Comparison of ENCODE assay signal across 31 cellular contexts in genomic region chr4:152659806-152660205, GRCh38. TPM values are rescaled to one million over a fixed set of nuclear protein-coding genes. Genes with fewer than 3 reads are reported as not detected.
A peak's percentile ranks its signal among the peaks of the same experiment; 100 is the strongest.
DNase-seq lines count a peak whose midpoint lies in the region; ATAC-seq and TF ChIP-seq lines count a peak whose summit lies in the region.
"Had no signal": no experiment of that assay in that cellular context is flagged by ENCODE, and none has a peak within 500 bp of the region (broad histone marks: within the 10 kb centered on the region; RNA-seq: fewer than 3 reads in every experiment).

No MANE protein-coding gene starts in this region.

- intact Hi-C loops in activated B cell treated with CpG ODN at 0.5 μM for 24 hours (cut with micrococcal nuclease) = no loop called here
- intact Hi-C loops in activated naive CD4-positive, alpha-beta T cell treated with anti-CD3 and anti-CD28 coated beads for 36 hours (cut with micrococcal nuclease) = no loop called here

- POLR2A ChIA-PET in activated B cell treated with CpG ODN at 0.5 μM for 24 hours (lab: Charles Lee) = interaction anchor here (1.2 to 6.7 kb wide), 4 partner anchors 16 to 25 kb away, joined by 6 to 152 read pairs (median 44); partner anchors contain the start of gene TMEM154

- H3K27ac Mint-ChIP-seq in IgD-negative memory B cell (peak overlapping the region; percentile 93 to 100 (median 96)), activated B cell treated with CpG ODN at 0.5 μM for 24 hours (peak overlapping the region; percentile 93)
- H3K27ac Mint-ChIP-seq in activated naive CD4-positive, alpha-beta T cell treated with anti-CD3 and anti-CD28 coated beads for 36 hours = no peak overlapping the region
- H3K27ac Mint-ChIP-seq: endodermal cell, nephron progenitor cell, T-helper 17 cell had no signal

- no peaks in the 10 kb centered on the region for H3K9me2 ChIP-seq in Karpas-422 (replicated peaks; ENCODE audit: insufficient read depth, low read length)
- H3K9me2 ChIP-seq: SK-N-SH had no signal

- H4K20me1 ChIP-seq in Karpas-422 (ENCODE audit: insufficient read depth, low read depth, low read length) = no peaks in the 10 kb centered on the region

- H3K27me3 ChIP-seq in Karpas-422 (ENCODE audit: low read length) = no peaks in the 10 kb centered on the region
- H3K27me3 ChIP-seq: heart right ventricle, pancreas, upper lobe of left lung had no signal

- H3K79me2 ChIP-seq in Karpas-422 (ENCODE audit: low read length) = no peaks in the 10 kb centered on the region

- no peaks in the 10 kb centered on the region for H3K27me3 Mint-ChIP-seq in IgD-negative memory B cell
- no peaks in the 10 kb centered on the region for H3K27me3 Mint-ChIP-seq in activated B cell treated with CpG ODN at 0.5 μM for 24 hours
- no peaks in the 10 kb centered on the region for H3K27me3 Mint-ChIP-seq in activated naive CD4-positive, alpha-beta T cell treated with anti-CD3 and anti-CD28 coated beads for 36 hours (ENCODE audit: low read depth)
- H3K27me3 Mint-ChIP-seq: T-helper 17 cell had no signal

- H3K9me3 ChIP-seq in Karpas-422 (ENCODE audit: low read length) = peaks cover 19% of the 10 kb centered on the region
- H3K9me3 ChIP-seq: pancreas, SK-N-SH had no signal

- H2AFZ ChIP-seq in Karpas-422 (ENCODE audit: low read length) = no peak overlapping the region

- H3K4me3 Mint-ChIP-seq in IgD-negative memory B cell (peak overlapping the region; percentile 44 to 81 (median 75)), activated B cell treated with CpG ODN at 0.5 μM for 24 hours (peak overlapping the region; percentile 77)
- H3K4me3 Mint-ChIP-seq in activated naive CD4-positive, alpha-beta T cell treated with anti-CD3 and anti-CD28 coated beads for 36 hours = no peak overlapping the region
- H3K4me3 Mint-ChIP-seq: CD14-positive monocyte, endodermal cell, nephron progenitor cell, T-helper 17 cell had no signal

- TF ChIP-seq CTCF in activated B cell treated with CpG ODN at 0.5 μM for 24 hours (IDR thresholded peaks at IDR 0.05) = no peak
- TF ChIP-seq CTCF in GM20000 (IDR thresholded peaks at IDR 0.05; ENCODE audit: extremely low read depth, missing control alignments) = no peak

- no peak for DNase-seq in activated B cell treated with CpG ODN at 0.5 μM for 24 hours
- no peak for DNase-seq in GM20000 (ENCODE audit: low spot score)
- no peak for DNase-seq in activated naive CD4-positive, alpha-beta T cell treated with anti-CD3 and anti-CD28 coated beads for 36 hours
- DNase-seq in Karpas-422 = no peak
- DNase-seq: activated CD4-positive, alpha-beta T cell treated with anti-CD3 and anti-CD28 coated beads for 4 hours; activated gamma-delta T cell; activated T-cell treated with anti-CD3 and anti-CD28 coated beads, Interleukin-2, amount 50 U/mL, for 1 hour; Calu3; cortex of kidney; DND-41; endodermal cell; foreskin fibroblast; heart right ventricle; IMR-90; lower lobe of right lung; mucosa of descending colon; NCI-H1436 treated with DMSO at 0.1 percent for 48 hours; NCI-H510A; nephron progenitor cell; pancreas; PC-3; SK-N-SH; stimulated activated CD4-positive, alpha-beta T cell treated with anti-CD3 and anti-CD28 coated beads, Interleukin-2, amount 100 ng/mL, for 24 hours; T-helper 17 cell; upper lobe of left lung had no signal

- ATAC-seq in GM18868 (IDR thresholded peaks at IDR 0.05; ENCODE audit: unreplicated experiment) (peak; percentile 37), activated B cell treated with CpG ODN at 0.5 μM for 24 hours (ENCODE audit: low read depth) (no peak), HG03097 (IDR thresholded peaks at IDR 0.05; ENCODE audit: low FRiP score, unreplicated experiment) (no peak)
- ATAC-seq: esophagus mucosa, heart right ventricle, lower lobe of right lung, pancreas, PC-3, T-helper 17 cell had no signal

- H3K27ac ChIP-seq in Karpas-422 (ENCODE audit: low read length) = no peak overlapping the region
- H3K27ac ChIP-seq: heart right ventricle, lower lobe of right lung, pancreas, upper lobe of left lung had no signal

- H3K9me3 Mint-ChIP-seq in IgD-negative memory B cell = peaks cover 8 to 17% (median 17%) of the 10 kb centered on the region in 3 donors
- peaks cover 21% of the 10 kb centered on the region for H3K9me3 Mint-ChIP-seq in activated B cell treated with CpG ODN at 0.5 μM for 24 hours
- H3K9me3 Mint-ChIP-seq in activated naive CD4-positive, alpha-beta T cell treated with anti-CD3 and anti-CD28 coated beads for 36 hours = peaks cover 30% of the 10 kb centered on the region

- H3K36me3 ChIP-seq in Karpas-422 (ENCODE audit: insufficient read depth, low read length) = no peaks in the 10 kb centered on the region
- H3K36me3 ChIP-seq: lower lobe of right lung, pancreas, upper lobe of left lung had no signal

- no peak overlapping the region for H3K9ac ChIP-seq in Karpas-422 (ENCODE audit: low read length)
- H3K9ac ChIP-seq: SK-N-SH had no signal

- peaks cover 21% of the 10 kb centered on the region for H3K36me3 Mint-ChIP-seq in IgD-negative memory B cell
- peaks cover 41% of the 10 kb centered on the region for H3K36me3 Mint-ChIP-seq in activated B cell treated with CpG ODN at 0.5 μM for 24 hours (ENCODE audit: low read depth)
- peaks cover 32% of the 10 kb centered on the region for H3K36me3 Mint-ChIP-seq in activated naive CD4-positive, alpha-beta T cell treated with anti-CD3 and anti-CD28 coated beads for 36 hours (ENCODE audit: low read depth)

- CTCF ChIA-PET in activated B cell treated with CpG ODN at 0.5 μM for 24 hours (lab: Charles Lee) = no interaction called here
- CTCF ChIA-PET in activated naive CD4-positive, alpha-beta T cell treated with anti-CD3 and anti-CD28 coated beads for 36 hours (lab: Charles Lee) = no interaction called here

- peaks cover 15% of the 10 kb centered on the region for H3K4me1 ChIP-seq in Karpas-422 (ENCODE audit: low read length)
- H3K4me1 ChIP-seq: pancreas, upper lobe of left lung had no signal

- peaks cover 59 to 71% (median 62%) of the 10 kb centered on the region in 3 donors for H3K4me1 Mint-ChIP-seq in IgD-negative memory B cell
- H3K4me1 Mint-ChIP-seq in activated B cell treated with CpG ODN at 0.5 μM for 24 hours = peaks cover 78% of the 10 kb centered on the region
- H3K4me1 Mint-ChIP-seq in activated naive CD4-positive, alpha-beta T cell treated with anti-CD3 and anti-CD28 coated beads for 36 hours (ENCODE audit: low read depth) = peaks cover 35% of the 10 kb centered on the region

- H3K4me2 ChIP-seq in Karpas-422 (ENCODE audit: low read depth, low read length, poor library complexity, severe bottlenecking) = no peak overlapping the region
- H3K4me2 ChIP-seq: SK-N-SH, smooth muscle cell had no signal

- no peak overlapping the region for H3K4me3 ChIP-seq in Karpas-422 (ENCODE audit: low read length)
- H3K4me3 ChIP-seq: heart right ventricle, lower lobe of right lung, mucosa of descending colon, pancreas, smooth muscle cell, upper lobe of left lung had no signal

RNA-seq across cellular contexts. Expression of gene TMEM154, which starts 20.0 kb away (rescaled TPM):
- polyA plus RNA-seq in IgD-negative memory B cell = 210 TPM
- 47.5 and 59.9 TPM in 2 replicates for total RNA-seq in activated B cell treated with CpG ODN at 0.5 μM for 24 hours
- total RNA-seq in activated naive CD4-positive, alpha-beta T cell treated with anti-CD3 and anti-CD28 coated beads for 36 hours = 10 to 100 TPM; 17.3 to 20.4 TPM
- 0.14 and 0.22 TPM in 2 replicates for total RNA-seq in Karpas-422 (2014; rRNA removed; shearing (Covaris generic); ENCODE audit: low replicate concordance)

Comparison
In these comparisons a context has a peak if more than half of its experiments do, and no peak if none do; other contexts are left out.
1. RNA of gene TMEM154, which starts 20.0 kb away (total RNA-seq): 47.5 to 59.9 TPM in activated B cell treated with CpG ODN at 0.5 μM for 24 hours and 17.3 to 20.4 TPM in activated naive CD4-positive, alpha-beta T cell treated with anti-CD3 and anti-CD28 coated beads for 36 hours; 0.14 to 0.22 TPM in Karpas-422; every median in the first group is over 10 times any median in the second.